8 cellular contexts compared by ENCODE assay signal in the genomic region with DNA sequence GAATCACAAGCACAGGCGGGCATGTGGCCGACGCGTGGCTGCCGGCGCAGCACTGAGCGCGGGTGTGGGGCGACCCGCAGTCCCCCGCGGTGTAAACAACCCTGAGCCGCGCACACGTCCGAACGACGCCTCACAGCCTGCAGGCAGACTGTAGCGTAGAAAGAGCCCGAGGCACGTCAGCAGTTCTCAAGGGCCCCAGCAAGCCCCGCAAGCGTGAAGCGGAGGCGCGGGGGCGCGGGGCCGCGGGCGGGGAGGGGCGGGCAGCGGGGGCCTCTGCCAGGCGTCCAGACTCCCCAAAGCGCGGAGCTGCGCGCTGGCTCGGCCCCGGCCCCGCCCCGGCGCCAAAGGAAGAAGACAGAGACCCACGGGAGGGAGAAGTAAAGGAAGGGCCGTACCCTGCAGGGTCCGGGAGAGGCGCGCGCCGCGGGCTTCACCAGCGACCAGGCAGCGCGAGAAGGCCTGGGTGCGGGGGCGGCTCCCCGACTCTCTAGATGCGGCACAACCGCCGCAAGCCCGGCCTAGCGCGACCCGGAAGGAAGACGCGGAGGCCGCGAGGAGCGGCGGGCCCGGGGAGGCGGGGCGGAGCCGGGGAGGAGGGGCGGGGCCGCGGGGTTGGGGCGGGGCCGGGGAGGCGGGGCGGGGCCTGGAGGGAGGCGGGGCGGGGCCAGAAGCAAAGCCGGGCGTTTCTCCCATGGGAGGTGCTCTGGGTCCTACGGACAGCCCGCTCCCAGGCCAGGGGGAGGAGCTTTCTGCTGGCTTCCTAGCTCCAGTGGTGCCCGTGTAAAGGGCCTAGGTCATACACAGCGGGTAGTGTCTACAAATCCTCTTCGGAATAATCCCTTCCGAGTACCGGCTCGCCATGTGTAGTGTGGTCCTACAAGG. TPM values are rescaled to one million over a fixed set of nuclear protein-coding genes. Genes with fewer than 3 reads are reported as not detected.
DNase-seq lines count a peak whose midpoint lies in the region; ATAC-seq and TF ChIP-seq lines count a peak whose summit lies in the region.

A gene (minus strand): TSS at position 536 of the 882 bp plus-strand sequence. CDS start 20,958 bp downstream, outside the sequence.

- peak within 1 kb of the TSS; percentile 89 for H3K4me2 ChIP-seq in hepatocyte

- H3K36me3 ChIP-seq in ascending aorta (no peaks in the 10 kb centered on the region), hepatocyte (replicated peaks; ENCODE audit: insufficient read depth, low read depth) (no peaks in the 10 kb centered on the region)

- peaks cover 42% of the 10 kb centered on the region for H3K79me2 ChIP-seq in hepatocyte

- peak; percentile 56 for ATAC-seq in GM18499 (IDR thresholded peaks at IDR 0.05; ENCODE audit: insufficient read depth, unreplicated experiment)
- peak; percentile 86 for ATAC-seq in HG02798 (IDR thresholded peaks at IDR 0.05; ENCODE audit: poor library complexity, unreplicated experiment)

- H4K20me1 ChIP-seq in hepatocyte (ENCODE audit: insufficient read depth, poor library complexity, severe bottlenecking) = no peaks in the 10 kb centered on the region

- DNase-seq in NCI-H146 treated with DMSO at 0.1 percent for 48 hours (lab: John Stamatoyannopoulos, UW; ENCODE audit: unreplicated experiment) (peak; percentile 89), T-helper 22 cell (ENCODE audit: low read depth) (peak; percentile 65), ascending aorta (ENCODE audit: low spot score in 2 of 2) (peak; percentile 26 to 88), hepatocyte (ENCODE audit: low spot score) (peak; percentile 94), retina (peak; percentile 89), cortex of kidney (lab: John Stamatoyannopoulos, UW) (no peak)

- intact Hi-C loops in ascending aorta (cut with DNase I) = loop anchor here (2.0 to 10.0 kb wide), 3 partner anchors 35 to 477 kb away; a partner anchor contains a TSS

- H3K27me3 ChIP-seq in ascending aorta = no peaks in the 10 kb centered on the region
- no peaks in the 10 kb centered on the region for H3K27me3 ChIP-seq in hepatocyte

- no peaks in the 10 kb centered on the region for H3K9me2 ChIP-seq in hepatocyte (replicated peaks; ENCODE audit: insufficient read depth)

- H3K27ac ChIP-seq in ascending aorta (peak within 1 kb of the TSS; percentile 74 to 94), hepatocyte (peak within 1 kb of the TSS; percentile 98)

- peak within 1 kb of the TSS; percentile 94 for H2AFZ ChIP-seq in hepatocyte

- H3K4me3 ChIP-seq in ascending aorta (peak within 1 kb of the TSS; percentile 94 to 100), hepatocyte (peak within 1 kb of the TSS; percentile 91)

- 1% methylated on average over 54 of the region's 93 CpGs for WGBS in hepatocyte (ENCODE audit: low lambda C conversion rate, missing lambda C conversion rate)

- TF ChIP-seq CTCF in ascending aorta (IDR thresholded peaks at IDR 0.05) (no peak), hepatocyte (IDR thresholded peaks at IDR 0.05; ENCODE audit: poor library complexity) (no peak)

- H3K9me3 ChIP-seq in ascending aorta = no peaks in the 10 kb centered on the region
- no peaks in the 10 kb centered on the region for H3K9me3 ChIP-seq in hepatocyte (ENCODE audit: low read depth)

- H3K4me1 ChIP-seq in ascending aorta (peaks cover 5 to 6% of the 10 kb centered on the region in 2 donors), hepatocyte (ENCODE audit: insufficient read depth) (peaks cover 23% of the 10 kb centered on the region)

RNA-seq across cellular contexts. Expression of the gene that starts here (rescaled TPM):
- 9.4 TPM for total RNA-seq in ascending aorta
- 25.6 and 31.0 TPM in 2 replicates for total RNA-seq in hepatocyte
- 10.8 and 13.1 TPM in 2 replicates for polyA plus RNA-seq in hepatocyte
